ENCODE assay signal across 20 cellular contexts in the genomic region with DNA sequence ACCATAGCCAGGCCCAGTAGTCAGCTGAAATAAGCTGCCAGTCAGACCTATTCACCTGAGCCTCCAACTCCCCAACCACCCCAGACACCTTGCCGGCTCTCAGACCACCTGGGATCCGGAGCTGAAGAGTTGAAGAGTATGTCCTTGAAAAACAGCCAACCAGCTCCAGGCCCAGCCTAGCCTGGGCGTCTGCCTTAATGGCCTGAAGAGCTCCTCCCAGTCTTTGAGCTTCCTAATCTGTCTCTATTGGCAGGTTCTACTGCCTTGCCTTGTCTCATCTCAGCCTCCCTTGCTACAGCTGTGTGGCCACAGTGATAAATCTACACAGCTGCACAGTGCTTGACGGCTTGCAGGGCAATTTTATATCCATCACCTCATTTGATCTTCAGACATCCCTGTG. TPM values are rescaled to one million over a fixed set of nuclear protein-coding genes. Genes with fewer than 3 reads are reported as not detected.
DNase-seq lines count a peak whose midpoint lies in the region; ATAC-seq, FAIRE-seq and TF ChIP-seq lines count a peak whose summit lies in the region.
"Had no signal": no experiment of that assay in that cellular context is flagged by ENCODE, and none has a peak within 500 bp of the region (broad histone marks: within the 10 kb centered on the region; RNA-seq: fewer than 3 reads in every experiment).

No MANE protein-coding gene starts in this region.

- H3K23ac ChIP-seq in trophoblast cell (ENCODE audit: low read length), result no peak overlapping the region

- intact Hi-C loops in heart left ventricle (cut with DNase I) (loop anchor here (1.0 to 10.0 kb wide), 10 partner anchors 68 to 605 kb away; a partner anchor contains a TSS), cardiac septum (cut with DNase I) (loop anchor here (2.0 to 10.0 kb wide), 5 partner anchors 67 to 602 kb away; a partner anchor contains a TSS), left ventricle myocardium superior (cut with micrococcal nuclease) (loop anchor here (10.0 kb wide), 1 partner anchor 415 kb away; a partner anchor contains a TSS)

- no peak for TF ChIP-seq CTCF in heart left ventricle (IDR thresholded peaks at IDR 0.05)

- H3K9ac ChIP-seq in trophoblast cell (ENCODE audit: low read length), result no peak overlapping the region
- H3K9ac ChIP-seq: BLaER1 treated with 17β-estradiol and CSF1 and Interleukin-3, amounts not matched to agents 10 nM and 100 nM had no signal

- no peak overlapping the region for H4K91ac ChIP-seq in trophoblast cell (ENCODE audit: low read depth, low read length)

- H3K36me3 ChIP-seq in heart left ventricle (no peaks in the 10 kb centered on the region), trophoblast cell (ENCODE audit: control insufficient read depth in 1 of 2, insufficient read depth in 2 of 2, low read length in 2 of 2) (no peaks in the 10 kb centered on the region)
- H3K36me3 ChIP-seq: BLaER1 treated with 17β-estradiol and CSF1 and Interleukin-3, amounts not matched to agents 10 nM and 100 nM; MG63; SJSA1 had no signal

- no peak overlapping the region for H3K27ac Mint-ChIP-seq in activated T-helper 17 cell treated with anti-CD3 and anti-CD28 coated beads, Interleukin-2, amount 50 U/mL, for 72 hours
- H3K27ac Mint-ChIP-seq: H9 had no signal

- peak in 3 of 4 donors; percentile 33 to 64 (median 62) for ATAC-seq in heart left ventricle
- ATAC-seq in left ventricle myocardium superior, result peak; percentile 70
- no peak for ATAC-seq in activated T-helper 17 cell treated with anti-CD3 and anti-CD28 coated beads, Interleukin-2, amount 50 U/mL, for 72 hours (replicated peaks)
- ATAC-seq in GM21423 (IDR thresholded peaks at IDR 0.05; ENCODE audit: unreplicated experiment), result no peak

- H3K27me3 ChIP-seq in heart left ventricle, result peaks cover 0 to 26% (median 0%) of the 10 kb centered on the region in 9 donors
- no peaks in the 10 kb centered on the region for H3K27me3 ChIP-seq in trophoblast cell (ENCODE audit: insufficient read depth, low read length)
- H3K27me3 ChIP-seq: MG63, SJSA1 had no signal

- no peak overlapping the region for H3K4me2 ChIP-seq in trophoblast cell (ENCODE audit: low read length)
- H3K4me2 ChIP-seq: A549; BLaER1 treated with 17β-estradiol and CSF1 and Interleukin-3, amounts not matched to agents 10 nM and 100 nM; PC-9 had no signal

- H3K27me3 Mint-ChIP-seq in activated T-helper 17 cell treated with anti-CD3 and anti-CD28 coated beads, Interleukin-2, amount 50 U/mL, for 72 hours, result no peaks in the 10 kb centered on the region

- H2AFZ ChIP-seq in trophoblast cell (ENCODE audit: insufficient read depth, low read length, poor library complexity), result no peak overlapping the region
- H2AFZ ChIP-seq: PC-9 had no signal

- H2BK5ac ChIP-seq in trophoblast cell (ENCODE audit: low read depth, low read length, poor library complexity), result no peak overlapping the region

- H2AK5ac ChIP-seq in trophoblast cell (ENCODE audit: low read length), result no peak overlapping the region

- no peak overlapping the region for H3K27ac ChIP-seq in heart left ventricle
- H3K27ac ChIP-seq in trophoblast cell (ENCODE audit: low read depth, low read length), result no peak overlapping the region
- H3K27ac ChIP-seq: A549; BLaER1 treated with 17β-estradiol and CSF1 and Interleukin-3, amounts not matched to agents 10 nM and 100 nM; PC-9; RWPE1; SJSA1 had no signal

- H3K36me3 Mint-ChIP-seq in activated T-helper 17 cell treated with anti-CD3 and anti-CD28 coated beads, Interleukin-2, amount 50 U/mL, for 72 hours (ENCODE audit: low read depth), result no peaks in the 10 kb centered on the region
- H3K36me3 Mint-ChIP-seq: CD8-positive, alpha-beta memory T cell had no signal

- no peak for TF ChIP-seq POLR2A in heart left ventricle (IDR thresholded peaks at IDR 0.05)

- no peaks in the 10 kb centered on the region for H3K9me3 Mint-ChIP-seq in activated T-helper 17 cell treated with anti-CD3 and anti-CD28 coated beads, Interleukin-2, amount 50 U/mL, for 72 hours
- H3K9me3 Mint-ChIP-seq: CD8-positive, alpha-beta memory T cell had no signal

- no peak overlapping the region for H4K8ac ChIP-seq in trophoblast cell (ENCODE audit: low read depth, low read length)

- H2BK120ac ChIP-seq in trophoblast cell (ENCODE audit: insufficient read depth, low read length, poor library complexity), result no peak overlapping the region

- H3K4ac ChIP-seq in trophoblast cell (ENCODE audit: low read depth, low read length), result no peak overlapping the region

- peaks cover 0 to 27% (median 1%) of the 10 kb centered on the region in 12 donors for H3K4me1 ChIP-seq in heart left ventricle
- H3K4me1 ChIP-seq in trophoblast cell (ENCODE audit: control insufficient read depth in 1 of 2, insufficient read depth in 2 of 2, low read length in 2 of 2), result no peaks in the 10 kb centered on the region
- H3K4me1 ChIP-seq: A549, SJSA1 had no signal

- H3K18ac ChIP-seq in trophoblast cell (ENCODE audit: low read length), result no peak overlapping the region

- WGBS in heart left ventricle, 4 donors, result 50 to 62% (median 55%) methylated on average over 4 of the region's 4 CpGs
- no CpG with 5 or more reads among the region's 4 CpGs for WGBS in trophoblast cell (ENCODE audit: extremely low coverage, insufficient coverage, insufficient read length)

- H4K12ac ChIP-seq in trophoblast cell (ENCODE audit: low read depth, low read length), result no peak overlapping the region

- H3K9me3 ChIP-seq in heart left ventricle, result no peaks in the 10 kb centered on the region
- no peaks in the 10 kb centered on the region for H3K9me3 ChIP-seq in trophoblast cell (ENCODE audit: insufficient read depth, low read depth, low read length)
- H3K9me3 ChIP-seq: A549; BLaER1 treated with 17β-estradiol and CSF1 and Interleukin-3, amounts not matched to agents 10 nM and 100 nM; MG63; SJSA1 had no signal

- H3K4me1 Mint-ChIP-seq in activated T-helper 17 cell treated with anti-CD3 and anti-CD28 coated beads, Interleukin-2, amount 50 U/mL, for 72 hours, result peaks cover 15% of the 10 kb centered on the region

- no peak overlapping the region for H2BK12ac ChIP-seq in trophoblast cell (ENCODE audit: low read length)

- H3K79me2 ChIP-seq in trophoblast cell (ENCODE audit: control insufficient read depth, insufficient read depth, low read length, poor library complexity), result no peaks in the 10 kb centered on the region

- no peak for FAIRE-seq in HTR-8/SVneo (lab: Jason Lieb, UNC)
- FAIRE-seq: G401.6 had no signal

- no peak overlapping the region for H3K14ac ChIP-seq in trophoblast cell (ENCODE audit: low read length)

- H3K4me3 ChIP-seq in heart left ventricle (no peak overlapping the region), trophoblast cell (ENCODE audit: low read depth, low read length) (no peak overlapping the region)
- H3K4me3 ChIP-seq: A549; BLaER1 treated with 17β-estradiol and CSF1 and Interleukin-3, amounts not matched to agents 10 nM and 100 nM; MG63; PC-9; SJSA1 had no signal

- no peak overlapping the region for H3K4me3 Mint-ChIP-seq in activated T-helper 17 cell treated with anti-CD3 and anti-CD28 coated beads, Interleukin-2, amount 50 U/mL, for 72 hours
- H3K4me3 Mint-ChIP-seq: H9 had no signal

- no peaks in the 10 kb centered on the region for H3K79me1 ChIP-seq in trophoblast cell (ENCODE audit: low read length)

- no peak for DNase-seq in heart left ventricle
- DNase-seq in cardiac septum (ENCODE audit: low spot score), result no peak
- DNase-seq in NCI-H82 (lab: John Stamatoyannopoulos, UW), result peak; percentile 79
- no peak for DNase-seq in left ventricle myocardium superior
- DNase-seq in HTR-8/SVneo (ENCODE audit: insufficient read length, low spot score), result no peak
- no peak for DNase-seq in trophoblast cell
- DNase-seq: MG63, NCI-H1436 treated with DMSO at 0.1 percent for 48 hours had no signal

RNA-seq across cellular contexts. Expression of a gene that starts 19.9 kb away (rescaled TPM):
- not detected for total RNA-seq in heart left ventricle
- not detected for polyA plus RNA-seq in heart left ventricle
- total RNA-seq in cardiac septum, result not detected
- total RNA-seq in left ventricle myocardium superior, result not detected
- total RNA-seq in activated T-helper 17 cell treated with anti-CD3 and anti-CD28 coated beads, Interleukin-2, amount 50 U/mL, for 72 hours, result not detected
- not detected in 2 replicates for polyA plus RNA-seq in trophoblast cell (2013)
- total RNA-seq: CD8-positive, alpha-beta memory T cell; H9; HT-29; NCI-H460; PC-9; SJSA1 had no signal
- polyA plus RNA-seq: A549; CD8-positive, alpha-beta memory T cell had no signal

RNA-seq across cellular contexts. Expression of a gene that starts 32.5 kb away (rescaled TPM):
- not detected for total RNA-seq in heart left ventricle
- not detected for polyA plus RNA-seq in heart left ventricle
- not detected for total RNA-seq in cardiac septum
- not detected for total RNA-seq in left ventricle myocardium superior
- not detected for total RNA-seq in activated T-helper 17 cell treated with anti-CD3 and anti-CD28 coated beads, Interleukin-2, amount 50 U/mL, for 72 hours
- polyA plus RNA-seq in trophoblast cell (2013), result not detected in 2 replicates
- total RNA-seq: CD8-positive, alpha-beta memory T cell; H9; HT-29; NCI-H460; PC-9; SJSA1 had no signal
- polyA plus RNA-seq: A549; CD8-positive, alpha-beta memory T cell had no signal

Comparison
In these comparisons a context has a peak if more than half of its experiments do, and no peak if none do; other contexts are left out.
1. ATAC-seq: peak in heart left ventricle (3 of 4) and left ventricle myocardium superior (single experiment); none in activated T-helper 17 cell treated with anti-CD3 and anti-CD28 coated beads, Interleukin-2, amount 50 U/mL, for 72 hours (single experiment) and GM21423 (single experiment).